ENCODE assay signal across 18 cellular contexts in the genomic region with DNA sequence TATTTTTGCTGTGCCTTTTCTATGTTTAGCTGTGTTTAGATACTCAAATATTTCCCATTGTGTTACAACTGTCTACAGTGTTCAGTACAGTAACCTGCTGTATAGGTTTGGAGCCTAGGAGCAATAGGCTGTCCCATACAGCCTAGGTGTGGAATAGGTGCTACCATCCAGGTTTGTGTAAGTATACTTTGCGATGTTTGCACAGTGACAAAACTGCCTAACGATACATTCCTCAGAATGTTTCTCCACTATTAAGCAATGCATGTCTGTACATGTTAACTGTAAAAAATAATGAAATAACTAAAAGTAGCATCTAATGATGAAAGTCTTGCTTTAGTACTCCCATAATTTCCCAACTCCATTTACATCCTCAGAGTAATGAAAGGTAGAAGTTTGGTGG.
"Had no signal": no experiment of that assay in that cellular context is flagged by ENCODE, and none has a peak within 500 bp of the region (broad histone marks: within the 10 kb centered on the region; RNA-seq: fewer than 3 reads in every experiment).

No MANE protein-coding gene starts in this region.

- H3K9me3 Mint-ChIP-seq: activated CD4-positive, alpha-beta T cell treated with anti-CD3 and anti-CD28 coated beads, Interleukin-2, amount 10 ng/mL, durations not matched to agents 24 days and 14 days; activated naive CD4-positive, alpha-beta T cell treated with anti-CD3 and anti-CD28 coated beads, Interleukin-2, amount 10 ng/mL, durations not matched to agents 7 days and 5 days; activated T-cell treated with anti-CD3 and anti-CD28 coated beads, Interleukin-2, amount 50 U/mL, for 24 hours; naive B cell; neural crest cell; T-helper 1 cell treated with Interleukin-12 subunit alpha and Interleukin-12 subunit beta and Interleukin-4 antibody, amounts not matched to agents 30 μg/mL and 1 μg/mL, for 36 hours had no signal

- H3K4me3 Mint-ChIP-seq: activated CD4-positive, alpha-beta T cell treated with anti-CD3 and anti-CD28 coated beads, Interleukin-2, amount 10 ng/mL, durations not matched to agents 24 days and 14 days; activated CD8-positive, alpha-beta T cell treated with anti-CD3 and anti-CD28 coated beads, Interleukin-2, amount 10 ng/mL, durations not matched to agents 7 days and 5 days; activated naive CD4-positive, alpha-beta T cell treated with anti-CD3 and anti-CD28 coated beads, Interleukin-2, amount 10 ng/mL, durations not matched to agents 7 days and 5 days; activated T-cell treated with anti-CD3 and anti-CD28 coated beads, Interleukin-2, amount 50 U/mL, for 24 hours; naive B cell; neural crest cell; T-helper 1 cell treated with Interleukin-12 subunit alpha and Interleukin-12 subunit beta and Interleukin-4 antibody, amounts not matched to agents 30 μg/mL and 1 μg/mL, for 36 hours had no signal

- H3K27ac Mint-ChIP-seq: activated CD4-positive, alpha-beta T cell treated with anti-CD3 and anti-CD28 coated beads, Interleukin-2, amount 10 ng/mL, durations not matched to agents 24 days and 14 days; activated CD8-positive, alpha-beta T cell treated with anti-CD3 and anti-CD28 coated beads, Interleukin-2, amount 10 ng/mL, durations not matched to agents 7 days and 5 days; activated naive CD4-positive, alpha-beta T cell treated with anti-CD3 and anti-CD28 coated beads, Interleukin-2, amount 10 ng/mL, durations not matched to agents 7 days and 5 days; activated T-cell treated with anti-CD3 and anti-CD28 coated beads, Interleukin-2, amount 50 U/mL, for 24 hours; T-helper 1 cell treated with Interleukin-12 subunit alpha and Interleukin-12 subunit beta and Interleukin-4 antibody, amounts not matched to agents 30 μg/mL and 1 μg/mL, for 36 hours had no signal

- H3K4me1 ChIP-seq: esophagus squamous epithelium, tibial artery, uterus had no signal

- FAIRE-seq: keratinocyte had no signal

- H3K27me3 ChIP-seq: esophagus squamous epithelium, tibial artery, uterus had no signal

- ATAC-seq: activated CD8-positive, alpha-beta T cell treated with anti-CD3 and anti-CD28 coated beads, Interleukin-2, amount 10 ng/mL, durations not matched to agents 7 days and 5 days; left lobe of liver; stimulated activated naive CD8-positive, alpha-beta T cell treated with anti-CD3 and anti-CD28 coated beads, Interleukin-15, Interleukin-2, amounts not matched to agents 100 U/mL and 50 U/mL, for 24 hours had no signal

- DNase-seq: activated CD4-positive, alpha-beta T cell treated with anti-CD3 and anti-CD28 coated beads, Interleukin-2, amount 10 ng/mL, durations not matched to agents 24 days and 14 days; activated CD8-positive, alpha-beta T cell treated with anti-CD3 and anti-CD28 coated beads, Interleukin-2, amount 10 ng/mL, durations not matched to agents 7 days and 5 days; activated naive CD4-positive, alpha-beta T cell treated with anti-CD3 and anti-CD28 coated beads, Interleukin-2, amount 10 ng/mL, durations not matched to agents 7 days and 5 days; activated T-cell treated with anti-CD3 and anti-CD28 coated beads, Interleukin-2, amount 50 U/mL, for 24 hours; aorta; effector CD4-positive, alpha-beta T cell; esophagus squamous epithelium; hippocampal formation; naive B cell; stimulated activated CD4-positive, alpha-beta T cell treated with anti-CD3 and anti-CD28 coated beads, Interleukin-2, amount 100 ng/mL, for 24 hours; stimulated activated naive CD8-positive, alpha-beta T cell treated with anti-CD3 and anti-CD28 coated beads, Interleukin-15, Interleukin-2, amounts not matched to agents 100 U/mL and 50 U/mL, for 24 hours; substantia nigra; tibial artery; uterus had no signal

- H3K27ac ChIP-seq: esophagus squamous epithelium, tibial artery, uterus had no signal

- H3K4me3 ChIP-seq: esophagus squamous epithelium, tibial artery, uterus had no signal

- H3K36me3 ChIP-seq: uterus had no signal

- H3K4me1 Mint-ChIP-seq: activated naive CD4-positive, alpha-beta T cell treated with anti-CD3 and anti-CD28 coated beads, Interleukin-2, amount 10 ng/mL, durations not matched to agents 7 days and 5 days; naive B cell had no signal

- H3K27me3 Mint-ChIP-seq: activated CD4-positive, alpha-beta T cell treated with anti-CD3 and anti-CD28 coated beads, Interleukin-2, amount 10 ng/mL, durations not matched to agents 24 days and 14 days; activated naive CD4-positive, alpha-beta T cell treated with anti-CD3 and anti-CD28 coated beads, Interleukin-2, amount 10 ng/mL, durations not matched to agents 7 days and 5 days; activated T-cell treated with anti-CD3 and anti-CD28 coated beads, Interleukin-2, amount 50 U/mL, for 24 hours; naive B cell had no signal

- H3K9me3 ChIP-seq: esophagus squamous epithelium, tibial artery, uterus had no signal
